ENCODE assay signal across 8 cellular contexts in genomic region chr12:118137148-118137678, GRCh38. TPM values are rescaled to one million over a fixed set of nuclear protein-coding genes. Genes with fewer than 3 reads are reported as not detected.
DNase-seq lines count a peak whose midpoint lies in the region; ATAC-seq and TF ChIP-seq lines count a peak whose summit lies in the region.

No MANE protein-coding gene starts in this region.

- no peak overlapping the region for H2AFZ ChIP-seq in HCT116 (ENCODE audit: low read depth, low read length, poor library complexity, severe bottlenecking)
- H2AFZ ChIP-seq in smooth muscle cell (ENCODE audit: low read depth): peak overlapping the region; percentile 92

- peaks cover 38% of the 10 kb centered on the region for H3K79me2 ChIP-seq in HCT116 (ENCODE audit: insufficient read depth, low read length)
- peaks cover 12% of the 10 kb centered on the region for H3K79me2 ChIP-seq in smooth muscle cell (ENCODE audit: low read depth)

- H3K36me3 ChIP-seq in HCT116 (ENCODE audit: control insufficient read depth in 1 of 2, insufficient read depth in 2 of 2, low read length in 2 of 2): peaks cover 23 to 25% of the 10 kb centered on the region in 2 experiments
- H3K36me3 ChIP-seq in iPS DF 6.9 (ENCODE audit: control insufficient read depth, insufficient read depth, low read length): peaks cover 14% of the 10 kb centered on the region; the same call in 1 of the 2 replicates
- no peaks in the 10 kb centered on the region for H3K36me3 ChIP-seq in smooth muscle cell (ENCODE audit: low read depth)

- intact Hi-C loops in HCT116 (cut with micrococcal nuclease): loop anchor here (10.0 kb wide), 1 partner anchor 262 kb away; no protein-coding TSS in a partner anchor
- intact Hi-C loops in activated CD8-positive, alpha-beta T cell treated with anti-CD3 and anti-CD28 coated beads for 36 hours (cut with micrococcal nuclease): loop anchor here (10.0 kb wide), 1 partner anchor 238 kb away; the partner anchor contains the start of genes SUDS3 and TAOK3

- H3K27me3 ChIP-seq in HCT116 (ENCODE audit: insufficient read depth, low read length) (no peaks in the 10 kb centered on the region), iPS DF 6.9 (ENCODE audit: control insufficient read depth, insufficient read depth, low read length) (no peaks in the 10 kb centered on the region), smooth muscle cell (ENCODE audit: low read depth) (no peaks in the 10 kb centered on the region)

- H3K27ac ChIP-seq in HCT116 (ENCODE audit: low read depth, low read length) (no peak overlapping the region), iPS DF 6.9 (ENCODE audit: low read length) (no peak overlapping the region), smooth muscle cell (ENCODE audit: low read depth) (no peak overlapping the region)

- H3K4me2 ChIP-seq in HCT116 (ENCODE audit: low read length): peak overlapping the region; percentile 94
- H3K4me2 ChIP-seq in smooth muscle cell: peak overlapping the region; percentile 95

- RAD21 ChIA-PET in HCT116 (lab: Charles Lee; ENCODE audit: low non-redundant PET in 1 of 2, low total read pairs in 2 of 2, uncharacterized antibody in 2 of 2, unreplicated experiment in 2 of 2): no interaction called here

- H3F3A ChIP-seq in smooth muscle cell (ENCODE audit: low read depth): no peaks in the 10 kb centered on the region

- WGBS in iPS DF 6.9 (ENCODE audit: insufficient coverage, insufficient read length): no CpG with 5 or more reads among the region's 10 CpGs
- 85% methylated on average over 10 of the region's 10 CpGs for WGBS in smooth muscle cell (ENCODE audit: low lambda C conversion rate)

- peaks cover 27% of the 10 kb centered on the region for H3K4me1 Mint-ChIP-seq in activated CD8-positive, alpha-beta T cell treated with anti-CD3 and anti-CD28 coated beads for 36 hours (ENCODE audit: low read depth)

- TF ChIP-seq RAD21 in HCT116 (IDR thresholded peaks at IDR 0.05; ENCODE audit: low read depth): no peak

- peak overlapping the region; percentile 83 for H3K27ac Mint-ChIP-seq in activated CD8-positive, alpha-beta T cell treated with anti-CD3 and anti-CD28 coated beads for 36 hours

- H3K4me1 ChIP-seq in HCT116 (ENCODE audit: control insufficient read depth in 1 of 2, insufficient read depth in 2 of 2, low read length in 2 of 2): peaks cover 8 to 19% of the 10 kb centered on the region in 2 experiments
- no peaks in the 10 kb centered on the region for H3K4me1 ChIP-seq in iPS DF 6.9 (ENCODE audit: control insufficient read depth, insufficient read depth, low read length)
- H3K4me1 ChIP-seq in smooth muscle cell (ENCODE audit: low read depth): no peaks in the 10 kb centered on the region

- H3K9me3 Mint-ChIP-seq in activated CD8-positive, alpha-beta T cell treated with anti-CD3 and anti-CD28 coated beads for 36 hours: no peaks in the 10 kb centered on the region

- DNase-seq in HCT116 (ENCODE audit: low read depth, low spot score) (no peak), iPS DF 6.9 (ENCODE audit: low read depth, low spot score) (no peak), smooth muscle cell (lab: John Stamatoyannopoulos, UW; ENCODE audit: unreplicated experiment) (no peak), OCI-M2 (lab: John Stamatoyannopoulos, UW; ENCODE audit: unreplicated experiment) (no peak), HCEC 1CT (no peak)
- DNase-seq in activated CD8-positive, alpha-beta T cell treated with anti-CD3 and anti-CD28 coated beads for 36 hours: no peak

- H3K9ac ChIP-seq in HCT116 (ENCODE audit: low read length) (peak overlapping the region; percentile 96), smooth muscle cell (ENCODE audit: low read depth) (peak overlapping the region; percentile 88)

- ATAC-seq in HCT116 (no peak), GM19463 (IDR thresholded peaks at IDR 0.05; ENCODE audit: unreplicated experiment) (no peak), GM18517 (IDR thresholded peaks at IDR 0.05; ENCODE audit: unreplicated experiment) (no peak)
- ATAC-seq in activated CD8-positive, alpha-beta T cell treated with anti-CD3 and anti-CD28 coated beads for 36 hours: no peak

- POLR2A ChIA-PET in HCT116 (lab: Charles Lee): no interaction called here
- POLR2A ChIA-PET in activated CD8-positive, alpha-beta T cell treated with anti-CD3 and anti-CD28 coated beads for 36 hours (lab: Charles Lee): interaction anchor here (1.5 to 2.1 kb wide), 5 partner anchors 10 to 241 kb away, joined by 4 to 10 read pairs (median 6); no protein-coding TSS in a partner anchor

- TSS peak; percentile 72 for BruUV-seq in HCT116 (replicated peaks; lab: Mats Ljungman, UMichigan)

- CTCF ChIA-PET in HCT116 (lab: Charles Lee): interaction anchor here (2.3 kb wide), 1 partner anchor 241 kb away, joined by 8 read pairs; no protein-coding TSS in a partner anchor
- CTCF ChIA-PET in activated CD8-positive, alpha-beta T cell treated with anti-CD3 and anti-CD28 coated beads for 36 hours (lab: Charles Lee): interaction anchor here (1.1 to 3.2 kb wide), 5 partner anchors 16 to 239 kb away, joined by 3 to 17 read pairs (median 7); partner anchors contain the start of gene SUDS3

- H3K9me3 ChIP-seq in HCT116 (ENCODE audit: control insufficient read depth in 1 of 2, insufficient read depth in 1 of 2, low read depth in 1 of 2, low read length in 2 of 2): no peaks in the 10 kb centered on the region
- no peaks in the 10 kb centered on the region for H3K9me3 ChIP-seq in iPS DF 6.9 (ENCODE audit: control insufficient read depth, insufficient read depth, low read length)
- H3K9me3 ChIP-seq in smooth muscle cell (replicated peaks; ENCODE audit: low read depth): no peaks in the 10 kb centered on the region

- H3K9me2 ChIP-seq in HCT116 (ENCODE audit: insufficient read depth): no peaks in the 10 kb centered on the region

- no peaks in the 10 kb centered on the region for H4K20me1 ChIP-seq in HCT116 (ENCODE audit: insufficient read depth)
- H4K20me1 ChIP-seq in smooth muscle cell (ENCODE audit: low read depth): no peaks in the 10 kb centered on the region

- no peaks in the 10 kb centered on the region for H3K27me3 Mint-ChIP-seq in activated CD8-positive, alpha-beta T cell treated with anti-CD3 and anti-CD28 coated beads for 36 hours

- TF ChIP-seq POLR2A in HCT116 (IDR thresholded peaks at IDR 0.05; ENCODE audit: borderline replicate concordance, extremely low read depth, insufficient read depth, insufficient read length): no peak

- H3K36me3 Mint-ChIP-seq in activated CD8-positive, alpha-beta T cell treated with anti-CD3 and anti-CD28 coated beads for 36 hours (ENCODE audit: low read depth): peaks cover 39% of the 10 kb centered on the region

- H3K4me3 Mint-ChIP-seq in activated CD8-positive, alpha-beta T cell treated with anti-CD3 and anti-CD28 coated beads for 36 hours: peak overlapping the region; percentile 93

- H3K4me3 ChIP-seq in HCT116 (replicated peaks in 1 of 2; ENCODE audit: low read depth in 1 of 2, low read length in 2 of 2): peak overlapping the region; percentile 91 to 94
- peak overlapping the region; percentile 51; the same call in 1 of the 2 replicates for H3K4me3 ChIP-seq in iPS DF 6.9 (ENCODE audit: low read length)
- H3K4me3 ChIP-seq in smooth muscle cell: peak overlapping the region; percentile 69

- no peak for TF ChIP-seq CTCF in HCT116 (IDR thresholded peaks at IDR 0.05 in 2 of 3, conservative IDR thresholded peaks at IDR 0.05 in 1 of 3; ENCODE audit: borderline replicate concordance in 1 of 3, insufficient read depth in 1 of 3, low read depth in 2 of 3, low read length in 2 of 3)
- no peak for TF ChIP-seq CTCF in activated CD8-positive, alpha-beta T cell treated with anti-CD3 and anti-CD28 coated beads for 36 hours (IDR thresholded peaks at IDR 0.05)
- TF ChIP-seq CTCF in smooth muscle cell (IDR thresholded peaks at IDR 0.05; ENCODE audit: borderline replicate concordance, insufficient read depth, poor library complexity, severe bottlenecking): no peak

TF ChIP-seq in HCT116, 20 proteins besides CTCF, POLR2A, EP300 and RAD21:
- TF ChIP-seq ZNF274 (IDR thresholded peaks at IDR 0.05; ENCODE audit: low read depth, low read length): no peak
- no peak for TF ChIP-seq ZFX (IDR thresholded peaks at IDR 0.05)
- no peak for TF ChIP-seq REST (IDR thresholded peaks at IDR 0.05; ENCODE audit: low read depth)
TF ChIP-seq in HCT116: peak in this region for 0.

RNA-seq across cellular contexts. Expression of gene PEBP1, which starts 1.3 kb away (rescaled TPM):
- total RNA-seq in HCT116 (2021; ENCODE audit: unreplicated experiment) (220 TPM), smooth muscle cell (106 and 118 TPM in 2 replicates)
- 190 and 201 TPM in 2 replicates for polyA plus RNA-seq in HCT116 (2012)
- 100 to 1,000 TPM; 122 to 128 TPM for total RNA-seq in activated CD8-positive, alpha-beta T cell treated with anti-CD3 and anti-CD28 coated beads for 36 hours
- 193 and 199 TPM in 2 replicates for polyA plus RNA-seq in smooth muscle cell

RNA-seq across cellular contexts. Expression of gene VSIG10, which starts 33.4 kb away (rescaled TPM):
- 42.6 TPM for total RNA-seq in HCT116 (2021; ENCODE audit: unreplicated experiment)
- 14.6 and 19.7 TPM in 2 replicates for polyA plus RNA-seq in HCT116 (2012)
- total RNA-seq in activated CD8-positive, alpha-beta T cell treated with anti-CD3 and anti-CD28 coated beads for 36 hours: 1 to 10 TPM; 4.2 to 5.3 TPM
- total RNA-seq in smooth muscle cell: 2.3 and 5.6 TPM in 2 replicates
- 2.3 and 3.0 TPM in 2 replicates for polyA plus RNA-seq in smooth muscle cell
